Comparison of ENCODE assay signal across 32 cellular contexts in the genomic region with DNA sequence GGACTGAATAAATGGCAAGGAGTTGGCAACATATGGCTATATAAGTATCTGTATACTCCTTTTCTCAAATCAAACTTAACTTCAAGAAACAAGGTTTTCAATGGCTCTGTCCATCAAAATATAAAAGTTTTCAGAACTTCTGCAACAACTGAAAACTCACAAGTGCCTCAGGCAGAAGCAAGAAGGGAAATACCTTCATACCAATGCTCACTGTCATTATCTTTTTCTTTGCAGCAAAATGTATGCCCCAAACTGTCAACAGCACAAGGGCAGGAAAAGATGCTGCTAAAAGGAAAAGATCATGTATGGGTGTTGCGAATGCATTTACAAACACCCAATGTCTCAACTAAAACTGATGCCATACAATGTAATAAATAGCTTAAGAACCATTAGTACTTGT. TPM values are rescaled to one million over a fixed set of nuclear protein-coding genes. Genes with fewer than 3 reads are reported as not detected.
DNase-seq lines count a peak whose midpoint lies in the region; ATAC-seq, FAIRE-seq and TF ChIP-seq lines count a peak whose summit lies in the region.
"Had no signal": no experiment of that assay in that cellular context is flagged by ENCODE, and none has a peak within 500 bp of the region (broad histone marks: within the 10 kb centered on the region; RNA-seq: fewer than 3 reads in every experiment).

No MANE protein-coding gene starts in this region.

- H3K9me3 ChIP-seq in IMR-90 (ENCODE audit: control insufficient read depth, insufficient read depth, low read length) (no peaks in the 10 kb centered on the region), astrocyte (ENCODE audit: insufficient read depth, low read depth, low read length) (no peaks in the 10 kb centered on the region), lower lobe of right lung (no peaks in the 10 kb centered on the region)
- H3K9me3 ChIP-seq: colonic mucosa, esophagus muscularis mucosa, left ventricle myocardium inferior, stomach, thyroid gland had no signal

- ATAC-seq in IMR-90 (ENCODE audit: low read depth) = peak; percentile 35; the same call in 1 of the 2 replicates
- no peak for ATAC-seq in stimulated activated effector memory CD8-positive, alpha-beta T cell treated with anti-CD3 and anti-CD28 coated beads, Interleukin-12 subunit alpha, Interleukin-12 subunit beta, amount 100 ng/mL, for 72 hours
- ATAC-seq in lower lobe of right lung = no peak
- no peak for ATAC-seq in GM21737 (IDR thresholded peaks at IDR 0.05; ENCODE audit: unreplicated experiment)
- ATAC-seq: activated T-cell treated with anti-CD3 and anti-CD28 coated beads, Interleukin-2, amount 50 U/mL, for 4 hours; effector memory CD8-positive, alpha-beta T cell; naive thymus-derived CD8-positive, alpha-beta T cell; Right ventricle myocardium inferior had no signal

- TF ChIP-seq POLR2A in IMR-90 (IDR thresholded peaks at IDR 0.05; ENCODE audit: low read depth, low read length) = no peak

- H3K79me1 ChIP-seq in IMR-90 (ENCODE audit: low read depth in 1 of 2, low read length in 2 of 2) = peaks cover 26 to 61% of the 10 kb centered on the region in 2 experiments

- H2AFZ ChIP-seq in IMR-90 (replicated peaks; ENCODE audit: low read length, poor library complexity) (no peak overlapping the region), astrocyte (ENCODE audit: low read depth, low read length) (no peak overlapping the region)

- CTCF ChIA-PET in IMR-90 (lab: Yijun Ruan, JAX) = interaction anchor here (0.7 kb wide), 1 partner anchor 616 kb away, joined by 4 read pairs; no protein-coding TSS in a partner anchor

- DNase-seq in AG08395 (ENCODE audit: low spot score) (peak; percentile 14), IMR-90 (peak; percentile 31), astrocyte (ENCODE audit: low read depth) (peak; percentile 7), foreskin fibroblast (peak; percentile 12 to 53), lower lobe of right lung (no peak)
- DNase-seq in activated CD4-positive, alpha-beta T cell treated with anti-CD3 and anti-CD28 coated beads, Interleukin-2, amount 10 ng/mL, durations not matched to agents 24 days and 14 days = no peak
- DNase-seq in stimulated activated effector memory CD8-positive, alpha-beta T cell treated with anti-CD3 and anti-CD28 coated beads, Interleukin-12 subunit alpha, Interleukin-12 subunit beta, amount 100 ng/mL, for 72 hours (ENCODE audit: low spot score in 2 of 2) = no peak
- DNase-seq: activated CD4-positive, alpha-beta T cell treated with anti-CD3 and anti-CD28 coated beads, Interleukin-2, amount 10 ng/mL, durations not matched to agents 7 days and 5 days; activated T-cell treated with anti-CD3 and anti-CD28 coated beads, Interleukin-2, amount 50 U/mL, for 4 hours; AML-193; brain microvascular endothelial cell; CD4-positive, alpha-beta memory T cell; colonic mucosa; effector memory CD8-positive, alpha-beta T cell; hypothalamus; left ventricle myocardium inferior; MM.1S; naive thymus-derived CD8-positive, alpha-beta T cell; NCI-H2029 treated with DMSO at 0.1 percent for 48 hours; NCI-H345; small intestine; stimulated activated CD8-positive, alpha-beta memory T cell treated with anti-CD3 and anti-CD28 coated beads, Interleukin-4, amount 100 ng/mL, for 48 hours; stomach; T1000; thyroid gland; WERI-Rb-1 had no signal

- intact Hi-C loops in IMR-90 (cut with micrococcal nuclease) (no loop called here), lower lobe of right lung (cut with DNase I) (no loop called here)
- intact Hi-C loops in activated CD4-positive, alpha-beta T cell treated with anti-CD3 and anti-CD28 coated beads, Interleukin-2, amount 10 ng/mL, durations not matched to agents 24 days and 14 days (cut with micrococcal nuclease) = no loop called here

- H3K14ac ChIP-seq in IMR-90 (replicated peaks; ENCODE audit: low read depth, low read length) = 0 out of 2 replicates have a peak overlapping the region, but pooled peaks have one; percentile 0

- H3K4me3 Mint-ChIP-seq in astrocyte (ENCODE audit: unreplicated experiment) = no peak overlapping the region
- H3K4me3 Mint-ChIP-seq in activated CD4-positive, alpha-beta T cell treated with anti-CD3 and anti-CD28 coated beads, Interleukin-2, amount 10 ng/mL, durations not matched to agents 24 days and 14 days = no peak overlapping the region
- H3K4me3 Mint-ChIP-seq in stimulated activated effector memory CD8-positive, alpha-beta T cell treated with anti-CD3 and anti-CD28 coated beads, Interleukin-12 subunit alpha, Interleukin-12 subunit beta, amount 100 ng/mL, for 72 hours = no peak overlapping the region
- H3K4me3 Mint-ChIP-seq: activated CD4-positive, alpha-beta T cell treated with anti-CD3 and anti-CD28 coated beads, Interleukin-2, amount 10 ng/mL, durations not matched to agents 7 days and 5 days; activated T-cell treated with anti-CD3 and anti-CD28 coated beads, Interleukin-2, amount 50 U/mL, for 4 hours; CD4-positive, alpha-beta memory T cell; effector memory CD8-positive, alpha-beta T cell; naive thymus-derived CD8-positive, alpha-beta T cell had no signal

- in situ Hi-C loops in IMR-90 (cut with MboI; ENCODE audit: low sequenced_read_pairs) = no loop called here

- no peak overlapping the region for H3K4ac ChIP-seq in IMR-90 (ENCODE audit: low read depth, low read length)

- H3K36me3 Mint-ChIP-seq in astrocyte (ENCODE audit: low read depth, unreplicated experiment) = peaks cover 2% of the 10 kb centered on the region
- no peaks in the 10 kb centered on the region for H3K36me3 Mint-ChIP-seq in activated CD4-positive, alpha-beta T cell treated with anti-CD3 and anti-CD28 coated beads, Interleukin-2, amount 10 ng/mL, durations not matched to agents 24 days and 14 days (ENCODE audit: low read depth)
- H3K36me3 Mint-ChIP-seq in stimulated activated effector memory CD8-positive, alpha-beta T cell treated with anti-CD3 and anti-CD28 coated beads, Interleukin-12 subunit alpha, Interleukin-12 subunit beta, amount 100 ng/mL, for 72 hours = no peaks in the 10 kb centered on the region
- H3K36me3 Mint-ChIP-seq: CD4-positive, alpha-beta memory T cell had no signal

- H3K27me3 ChIP-seq in IMR-90 (ENCODE audit: control insufficient read depth, insufficient read depth, low read length) (no peaks in the 10 kb centered on the region), astrocyte (ENCODE audit: insufficient read depth, low read length) (no peaks in the 10 kb centered on the region), lower lobe of right lung (ENCODE audit: low read depth) (no peaks in the 10 kb centered on the region)
- H3K27me3 ChIP-seq: brain microvascular endothelial cell, colonic mucosa, esophagus muscularis mucosa, stomach, thyroid gland had no signal

- H3K27me3 Mint-ChIP-seq in astrocyte (ENCODE audit: low read depth, unreplicated experiment) = no peaks in the 10 kb centered on the region
- H3K27me3 Mint-ChIP-seq in activated CD4-positive, alpha-beta T cell treated with anti-CD3 and anti-CD28 coated beads, Interleukin-2, amount 10 ng/mL, durations not matched to agents 24 days and 14 days = peaks cover 5% of the 10 kb centered on the region
- H3K27me3 Mint-ChIP-seq: activated CD4-positive, alpha-beta T cell treated with anti-CD3 and anti-CD28 coated beads, Interleukin-2, amount 10 ng/mL, durations not matched to agents 7 days and 5 days; CD4-positive, alpha-beta memory T cell had no signal

- dilution Hi-C loops in IMR-90 (cut with HindIII; ENCODE audit: low sequenced_read_pairs, unreplicated experiment) = no loop called here

- H4K20me1 ChIP-seq in IMR-90 (ENCODE audit: insufficient read depth, low read length) = peaks cover 20% of the 10 kb centered on the region; the same call in 1 of the 2 replicates
- H4K20me1 ChIP-seq in astrocyte (ENCODE audit: insufficient read depth, low read length) = peaks cover 62% of the 10 kb centered on the region

- H3K4me2 ChIP-seq in IMR-90 (ENCODE audit: low read depth, low read length) (no peak overlapping the region; the same call in 1 of the 2 replicates), astrocyte (ENCODE audit: low read length) (peak overlapping the region; percentile 17)

- FAIRE-seq in astrocyte (lab: Jason Lieb, UNC) = peak; percentile 29
- FAIRE-seq: G401.6, H54, small intestine had no signal

- H3K4me3 ChIP-seq in IMR-90 (ENCODE audit: insufficient read depth, low read depth, low read length) (no peak overlapping the region), astrocyte (ENCODE audit: insufficient read depth, low read depth, low read length) (no peak overlapping the region), foreskin fibroblast (ENCODE audit: low read depth in 1 of 2, low read length in 2 of 2) (no peak overlapping the region), lower lobe of right lung (no peak overlapping the region)
- H3K4me3 ChIP-seq: colonic mucosa, esophagus muscularis mucosa, left ventricle myocardium inferior, stomach, thyroid gland had no signal

- H3K36me3 ChIP-seq in IMR-90 (ENCODE audit: control insufficient read depth, insufficient read depth, low read length) = no peaks in the 10 kb centered on the region
- H3K36me3 ChIP-seq in astrocyte (ENCODE audit: insufficient read depth, low read length) = no peaks in the 10 kb centered on the region
- no peaks in the 10 kb centered on the region for H3K36me3 ChIP-seq in lower lobe of right lung
- H3K36me3 ChIP-seq: brain microvascular endothelial cell, colonic mucosa, esophagus muscularis mucosa, left ventricle myocardium inferior, stomach, thyroid gland, WERI-Rb-1 had no signal

- H3K27ac Mint-ChIP-seq in astrocyte (ENCODE audit: unreplicated experiment) = peak overlapping the region; percentile 6
- H3K27ac Mint-ChIP-seq in activated CD4-positive, alpha-beta T cell treated with anti-CD3 and anti-CD28 coated beads, Interleukin-2, amount 10 ng/mL, durations not matched to agents 24 days and 14 days = no peak overlapping the region
- H3K27ac Mint-ChIP-seq in stimulated activated effector memory CD8-positive, alpha-beta T cell treated with anti-CD3 and anti-CD28 coated beads, Interleukin-12 subunit alpha, Interleukin-12 subunit beta, amount 100 ng/mL, for 72 hours = no peak overlapping the region
- H3K27ac Mint-ChIP-seq: activated CD4-positive, alpha-beta T cell treated with anti-CD3 and anti-CD28 coated beads, Interleukin-2, amount 10 ng/mL, durations not matched to agents 7 days and 5 days; CD4-positive, alpha-beta memory T cell; effector memory CD8-positive, alpha-beta T cell; naive thymus-derived CD8-positive, alpha-beta T cell had no signal

- POLR2A ChIA-PET in IMR-90 (lab: Charles Lee; ENCODE audit: unreplicated experiment) = no interaction called here

- WGBS in IMR-90 (ENCODE audit: extremely low coverage in 2 of 2, insufficient read length in 1 of 2), 2 experiments = no CpG with 5 or more reads among the region's 1 CpG

- no peak overlapping the region for H2BK15ac ChIP-seq in IMR-90 (ENCODE audit: low read depth, low read length)

- no peak for TF ChIP-seq CTCF in IMR-90 (conservative IDR thresholded peaks at IDR 0.05; ENCODE audit: low read depth, low read length)
- no peak for TF ChIP-seq CTCF in astrocyte (IDR thresholded peaks at IDR 0.05; ENCODE audit: insufficient read depth, low read depth, low read length)
- TF ChIP-seq CTCF in foreskin fibroblast (IDR thresholded peaks at IDR 0.05; ENCODE audit: low read depth, low read length) = no peak
- no peak for TF ChIP-seq CTCF in lower lobe of right lung (IDR thresholded peaks at IDR 0.05)

- peaks cover 3% of the 10 kb centered on the region; the same call in 1 of the 2 replicates for H3K4me1 ChIP-seq in IMR-90 (ENCODE audit: control insufficient read depth, insufficient read depth, low read length)
- H3K4me1 ChIP-seq in astrocyte (ENCODE audit: insufficient read depth, low read length) = peaks cover 7% of the 10 kb centered on the region
- H3K4me1 ChIP-seq in lower lobe of right lung = peaks cover 19% of the 10 kb centered on the region
- H3K4me1 ChIP-seq: colonic mucosa, thyroid gland had no signal

- H2BK120ac ChIP-seq in IMR-90 (ENCODE audit: low read depth, low read length) = no peak overlapping the region

- H3K9me3 Mint-ChIP-seq in astrocyte (ENCODE audit: unreplicated experiment) = no peaks in the 10 kb centered on the region
- no peaks in the 10 kb centered on the region for H3K9me3 Mint-ChIP-seq in activated CD4-positive, alpha-beta T cell treated with anti-CD3 and anti-CD28 coated beads, Interleukin-2, amount 10 ng/mL, durations not matched to agents 24 days and 14 days
- H3K9me3 Mint-ChIP-seq in stimulated activated effector memory CD8-positive, alpha-beta T cell treated with anti-CD3 and anti-CD28 coated beads, Interleukin-12 subunit alpha, Interleukin-12 subunit beta, amount 100 ng/mL, for 72 hours = no peaks in the 10 kb centered on the region
- H3K9me3 Mint-ChIP-seq: activated CD4-positive, alpha-beta T cell treated with anti-CD3 and anti-CD28 coated beads, Interleukin-2, amount 10 ng/mL, durations not matched to agents 7 days and 5 days; activated T-cell treated with anti-CD3 and anti-CD28 coated beads, Interleukin-2, amount 50 U/mL, for 4 hours; CD4-positive, alpha-beta memory T cell; effector memory CD8-positive, alpha-beta T cell; naive thymus-derived CD8-positive, alpha-beta T cell had no signal

- BruUV-seq in IMR-90 (replicated peaks; lab: Mats Ljungman, UMichigan) = no TSS peak

- no peak overlapping the region for H2BK5ac ChIP-seq in IMR-90 (ENCODE audit: low read depth, low read length, poor library complexity, severe bottlenecking)

- 0 out of 2 replicates have a peak overlapping the region, but pooled peaks have one; percentile 0 for H3K23ac ChIP-seq in IMR-90 (ENCODE audit: low read depth, low read length)

- no peak overlapping the region for H3K27ac ChIP-seq in IMR-90 (ENCODE audit: insufficient read depth, low read length)
- no peak overlapping the region for H3K27ac ChIP-seq in astrocyte (ENCODE audit: low read depth, low read length)
- H3K27ac ChIP-seq in lower lobe of right lung = no peak overlapping the region
- H3K27ac ChIP-seq: brain microvascular endothelial cell, colonic mucosa, esophagus muscularis mucosa, left ventricle myocardium inferior, stomach, thyroid gland, WERI-Rb-1 had no signal

- H2AK9ac ChIP-seq in IMR-90 (replicated peaks; ENCODE audit: low read depth, low read length, poor library complexity) = no peak overlapping the region

- H2AK5ac ChIP-seq in IMR-90 (ENCODE audit: low read depth, low read length) = no peak overlapping the region

- H3K4me1 Mint-ChIP-seq in astrocyte (ENCODE audit: low read depth, unreplicated experiment) = peaks cover 39% of the 10 kb centered on the region
- H3K4me1 Mint-ChIP-seq in activated CD4-positive, alpha-beta T cell treated with anti-CD3 and anti-CD28 coated beads, Interleukin-2, amount 10 ng/mL, durations not matched to agents 24 days and 14 days = peaks cover 5% of the 10 kb centered on the region
- H3K4me1 Mint-ChIP-seq in stimulated activated effector memory CD8-positive, alpha-beta T cell treated with anti-CD3 and anti-CD28 coated beads, Interleukin-12 subunit alpha, Interleukin-12 subunit beta, amount 100 ng/mL, for 72 hours = peaks cover 5% of the 10 kb centered on the region

- H4K5ac ChIP-seq in IMR-90 (ENCODE audit: low read depth, low read length) = no peak overlapping the region

- no peak overlapping the region for H3K56ac ChIP-seq in IMR-90 (ENCODE audit: extremely low read depth, insufficient read depth, low read length)

- no peak overlapping the region for H3K9ac ChIP-seq in IMR-90 (ENCODE audit: low read depth, low read length)
- no peak overlapping the region for H3K9ac ChIP-seq in astrocyte (ENCODE audit: low read length)

- H4K8ac ChIP-seq in IMR-90 (ENCODE audit: low read depth in 2 of 2, low read length in 2 of 2) = no peak overlapping the region

- H4K91ac ChIP-seq in IMR-90 (ENCODE audit: insufficient read depth, low read depth, low read length) = no peak overlapping the region

- no peak overlapping the region for H2BK20ac ChIP-seq in IMR-90 (ENCODE audit: low read depth, low read length)

- peaks cover 92% of the 10 kb centered on the region for H3K79me2 ChIP-seq in astrocyte (ENCODE audit: insufficient read depth, low read length)

- H3K9me1 ChIP-seq in IMR-90 (ENCODE audit: insufficient read depth, low read length) = peaks cover 7% of the 10 kb centered on the region

- no peak overlapping the region for H3K18ac ChIP-seq in IMR-90 (ENCODE audit: low read depth, low read length)

- TF ChIP-seq RAD21 in IMR-90 (IDR thresholded peaks at IDR 0.05; ENCODE audit: low read length) = no peak

RNA-seq across cellular contexts. Expression of gene PTPRK, which starts 45.9 kb away (rescaled TPM):
- total RNA-seq in IMR-90 (2012; rRNA removed) (66.1 and 80.8 TPM in 2 replicates), astrocyte (139 and 159 TPM in 2 replicates), lower lobe of right lung (62.7 TPM)
- polyA plus RNA-seq in IMR-90 (2012; rRNA removed) = 14.1 and 18.0 TPM in 2 replicates
- 7.3 and 16.2 TPM in 2 replicates for polyA plus RNA-seq in IMR-90 (2012; cell fraction: cytosol; rRNA removed)
- polyA plus RNA-seq in IMR-90 (2012; cell fraction: nucleus; rRNA removed; ENCODE audit: low replicate concordance) = 3.5 and 12.9 TPM in 2 replicates
- total RNA-seq in activated CD4-positive, alpha-beta T cell treated with anti-CD3 and anti-CD28 coated beads, Interleukin-2, amount 10 ng/mL, durations not matched to agents 24 days and 14 days = 3.6 and 5.4 TPM in 2 replicates
- total RNA-seq: OCI-LY7 had no signal

Comparison
In these comparisons a context has a peak if more than half of its experiments do, and no peak if none do; other contexts are left out.
1. DNase-seq: peak in AG08395 (single experiment), IMR-90 (single experiment), astrocyte (single experiment) and foreskin fibroblast (2 of 2); none in activated CD4-positive, alpha-beta T cell treated with anti-CD3 and anti-CD28 coated beads, Interleukin-2, amount 10 ng/mL, durations not matched to agents 24 days and 14 days (single experiment), stimulated activated effector memory CD8-positive, alpha-beta T cell treated with anti-CD3 and anti-CD28 coated beads, Interleukin-12 subunit alpha, Interleukin-12 subunit beta, amount 100 ng/mL, for 72 hours (0 of 2) and lower lobe of right lung (single experiment).